In the genomic region with DNA sequence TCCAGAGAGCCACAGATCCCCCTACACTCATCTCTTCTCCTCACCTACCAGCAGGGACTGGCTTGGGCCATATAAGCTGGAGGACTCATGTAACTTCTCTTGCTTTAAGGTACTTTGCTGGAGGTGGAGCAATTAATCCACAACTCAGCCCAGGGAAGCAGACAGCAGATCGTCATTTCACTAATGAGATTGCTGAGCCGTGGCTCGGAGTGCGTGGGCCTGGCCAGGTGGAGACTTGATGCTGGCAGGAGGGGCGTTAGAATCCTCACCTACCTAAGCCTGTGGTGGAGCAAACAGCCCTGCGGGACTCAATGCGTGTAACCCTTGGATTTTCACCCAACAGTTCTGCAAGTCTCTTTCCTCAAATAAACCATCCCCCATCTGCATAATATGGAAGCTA, we compare ENCODE assay signal across 23 cellular contexts.
"Had no signal": no experiment of that assay in that cellular context is flagged by ENCODE, and none has a peak within 500 bp of the region (broad histone marks: within the 10 kb centered on the region; RNA-seq: fewer than 3 reads in every experiment).

No MANE protein-coding gene starts in this region.

- H3K79me2 ChIP-seq: hepatocyte had no signal

- H3K4me1 Mint-ChIP-seq: naive thymus-derived CD8-positive, alpha-beta T cell; stimulated activated effector memory CD8-positive, alpha-beta T cell treated with anti-CD3 and anti-CD28 coated beads, Interleukin-12 subunit alpha, Interleukin-12 subunit beta, amount 100 ng/mL, for 72 hours had no signal

- H3K27me3 ChIP-seq: foreskin keratinocyte, gastroesophageal sphincter, heart left ventricle, hepatocyte, left lung, ovary, sigmoid colon, stomach, thyroid gland, vagina had no signal

- H3K36me3 Mint-ChIP-seq: naive thymus-derived CD8-positive, alpha-beta T cell; stimulated activated effector memory CD8-positive, alpha-beta T cell treated with anti-CD3 and anti-CD28 coated beads, Interleukin-12 subunit alpha, Interleukin-12 subunit beta, amount 100 ng/mL, for 72 hours had no signal

- H3K9me3 Mint-ChIP-seq: effector memory CD8-positive, alpha-beta T cell; stimulated activated effector memory CD8-positive, alpha-beta T cell treated with anti-CD3 and anti-CD28 coated beads, Interleukin-12 subunit alpha, Interleukin-12 subunit beta, amount 100 ng/mL, for 72 hours had no signal

- H3K4me3 Mint-ChIP-seq: effector memory CD8-positive, alpha-beta T cell; naive thymus-derived CD8-positive, alpha-beta T cell; stimulated activated effector memory CD8-positive, alpha-beta T cell treated with anti-CD3 and anti-CD28 coated beads, Interleukin-12 subunit alpha, Interleukin-12 subunit beta, amount 100 ng/mL, for 72 hours had no signal

- ATAC-seq: effector memory CD8-positive, alpha-beta T cell; foreskin keratinocyte; gastroesophageal sphincter; left lung; naive thymus-derived CD8-positive, alpha-beta T cell; stimulated activated effector memory CD8-positive, alpha-beta T cell treated with anti-CD3 and anti-CD28 coated beads, Interleukin-12 subunit alpha, Interleukin-12 subunit beta, amount 100 ng/mL, for 72 hours had no signal

- DNase-seq: cortex of kidney; effector memory CD8-positive, alpha-beta T cell; foreskin keratinocyte; kidney; left lung; naive thymus-derived CD8-positive, alpha-beta T cell; occipital lobe; ovary; posterior cingulate gyrus; psoas muscle; right cardiac atrium; sigmoid colon; stimulated activated CD4-positive, alpha-beta T cell treated with anti-CD3 and anti-CD28 coated beads, Interleukin-2, amount 100 ng/mL, for 24 hours; stimulated activated CD4-positive, alpha-beta T cell treated with anti-CD3 and anti-CD28 coated beads, Interleukin-4, amount 100 ng/mL, for 24 hours; stimulated activated naive CD4-positive, alpha-beta T cell treated with Interleukin-2 at 50 U/mL for 16 hours; stomach; thyroid gland; trophoblast cell had no signal

- H3K4me1 ChIP-seq: left lung, thyroid gland had no signal

- H3K27ac ChIP-seq: foreskin keratinocyte, heart left ventricle, hepatocyte, left lung, ovary, psoas muscle, sigmoid colon, stomach, thyroid gland, vagina had no signal

- H3K4me2 ChIP-seq: hepatocyte had no signal

- H3K27ac Mint-ChIP-seq: effector memory CD8-positive, alpha-beta T cell; naive thymus-derived CD8-positive, alpha-beta T cell; stimulated activated effector memory CD8-positive, alpha-beta T cell treated with anti-CD3 and anti-CD28 coated beads, Interleukin-12 subunit alpha, Interleukin-12 subunit beta, amount 100 ng/mL, for 72 hours had no signal

- H3K4me3 ChIP-seq: gastroesophageal sphincter, heart left ventricle, hepatocyte, left lung, ovary, psoas muscle, sigmoid colon, stomach, thyroid gland, vagina had no signal

- H3K36me3 ChIP-seq: gastroesophageal sphincter, heart left ventricle, left lung, ovary, sigmoid colon, stomach, thyroid gland, vagina had no signal
